In the genomic region with DNA sequence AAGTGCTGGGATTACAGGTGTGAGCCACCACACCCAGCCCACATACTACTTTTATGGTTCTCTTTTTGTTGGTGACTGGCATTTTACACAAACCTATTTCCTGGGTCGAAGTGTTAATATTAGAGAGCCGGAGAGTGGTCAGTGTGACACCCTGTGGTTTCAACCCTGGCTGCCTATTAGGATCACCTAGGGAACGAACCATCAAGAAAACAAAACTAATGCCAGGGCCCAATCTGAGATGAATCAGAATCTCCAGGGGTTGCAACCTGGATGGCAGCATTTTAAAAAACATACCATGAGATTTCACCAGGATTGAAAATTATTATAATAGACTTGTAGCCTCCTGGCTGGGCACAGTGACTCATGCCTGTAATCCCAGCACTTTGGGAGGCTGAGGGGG, we compare ENCODE assay signal across 21 cellular contexts.
"Had no signal": no experiment of that assay in that cellular context is flagged by ENCODE, and none has a peak within 500 bp of the region (broad histone marks: within the 10 kb centered on the region; RNA-seq: fewer than 3 reads in every experiment).

No MANE protein-coding gene starts in this region.

- H3K36me3 ChIP-seq: prostate gland had no signal

- H3K27ac Mint-ChIP-seq: natural killer cell treated with Interleukin-12 subunit alpha and Interleukin-12 subunit beta and Interleukin-15 and Interleukin-18, amount 100 ng/mL, for 72 hours; stimulated activated memory B cell treated with anti-CD40 and anti-IgM and Interleukin-4, amounts not matched to agents 10 μg/mL and 1 μg/mL and 100 μg/mL, for 72 hours; stimulated activated naive CD8-positive, alpha-beta T cell treated with anti-CD3 and anti-CD28 coated beads, Interleukin-15, Interleukin-2, amounts not matched to agents 100 ng/mL and 50 ng/mL, for 24 hours had no signal

- H3K9me3 Mint-ChIP-seq: natural killer cell treated with Interleukin-12 subunit alpha and Interleukin-12 subunit beta and Interleukin-15 and Interleukin-18, amount 100 ng/mL, for 72 hours; stimulated activated memory B cell treated with anti-CD40 and anti-IgM and Interleukin-4, amounts not matched to agents 10 μg/mL and 1 μg/mL and 100 μg/mL, for 72 hours; stimulated activated naive CD8-positive, alpha-beta T cell treated with anti-CD3 and anti-CD28 coated beads, Interleukin-15, Interleukin-2, amounts not matched to agents 100 ng/mL and 50 ng/mL, for 24 hours had no signal

- H3K4me3 ChIP-seq: dorsolateral prefrontal cortex, gastroesophageal sphincter, lung, prostate gland, right lobe of liver, tibial artery had no signal

- H3K9me3 ChIP-seq: gastroesophageal sphincter, prostate gland, right lobe of liver, tibial artery had no signal

- H3K27me3 ChIP-seq: dorsolateral prefrontal cortex, gastroesophageal sphincter, right lobe of liver, tibial artery had no signal

- FAIRE-seq: kidney had no signal

- ATAC-seq: esophagus mucosa; gastroesophageal sphincter; left colon; left ventricle myocardium superior; natural killer cell treated with Interleukin-12 subunit alpha and Interleukin-12 subunit beta and Interleukin-15 and Interleukin-18, amount 100 ng/mL, for 72 hours; right lobe of liver; stimulated activated memory B cell treated with anti-CD40 and anti-IgM and Interleukin-4, amounts not matched to agents 10 μg/mL and 1 μg/mL and 100 μg/mL, for 72 hours had no signal

- H3K27me3 Mint-ChIP-seq: natural killer cell treated with Interleukin-12 subunit alpha and Interleukin-12 subunit beta and Interleukin-15 and Interleukin-18, amount 100 ng/mL, for 72 hours; stimulated activated memory B cell treated with anti-CD40 and anti-IgM and Interleukin-4, amounts not matched to agents 10 μg/mL and 1 μg/mL and 100 μg/mL, for 72 hours; stimulated activated naive CD8-positive, alpha-beta T cell treated with anti-CD3 and anti-CD28 coated beads, Interleukin-15, Interleukin-2, amounts not matched to agents 100 ng/mL and 50 ng/mL, for 24 hours had no signal

- H3K4me3 Mint-ChIP-seq: natural killer cell treated with Interleukin-12 subunit alpha and Interleukin-12 subunit beta and Interleukin-15 and Interleukin-18, amount 100 ng/mL, for 72 hours; stimulated activated memory B cell treated with anti-CD40 and anti-IgM and Interleukin-4, amounts not matched to agents 10 μg/mL and 1 μg/mL and 100 μg/mL, for 72 hours; stimulated activated naive CD8-positive, alpha-beta T cell treated with anti-CD3 and anti-CD28 coated beads, Interleukin-15, Interleukin-2, amounts not matched to agents 100 ng/mL and 50 ng/mL, for 24 hours had no signal

- DNase-seq: cortex of kidney; dorsolateral prefrontal cortex; effector CD8-positive, alpha-beta T cell; kidney; left colon; left ventricle myocardium superior; mesenchymal stem cell; midbrain; retina; right lobe of liver; stimulated activated CD4-positive, alpha-beta T cell treated with anti-CD3 and anti-CD28 coated beads, Interleukin-4, amount 100 ng/mL, for 1 hour; stimulated activated CD8-positive, alpha-beta memory T cell treated with anti-CD3 and anti-CD28 coated beads, Interleukin-4, amount 100 ng/mL, for 48 hours had no signal

- H3K27ac ChIP-seq: gastroesophageal sphincter, parathyroid adenoma, prostate gland, right lobe of liver, tibial artery had no signal

- H3K4me1 ChIP-seq: parathyroid adenoma, prostate gland, right lobe of liver had no signal
